In genomic region chr2:86199834-86200177, GRCh38 we compare ENCODE assay signal across 1 cellular context.
TF ChIP-seq lines count a peak whose summit lies in the region.

No MANE protein-coding gene starts in this region.

TF ChIP-seq in H1, 55 proteins besides CTCF, POLR2A, EP300 and RAD21:
- TF ChIP-seq EGR1 (IDR thresholded peaks at IDR 0.05; ENCODE audit: borderline replicate concordance, low read depth, low read length): no peak
- no peak for TF ChIP-seq USF2 (IDR thresholded peaks at IDR 0.05; ENCODE audit: low read length)
- TF ChIP-seq BRCA1 (IDR thresholded peaks at IDR 0.05; ENCODE audit: low read depth, low read length): no peak
- no peak for TF ChIP-seq YY1 (IDR thresholded peaks at IDR 0.05; ENCODE audit: low read depth, low read length)
- no peak for TF ChIP-seq CTBP2 (IDR thresholded peaks at IDR 0.05; ENCODE audit: borderline replicate concordance, insufficient read depth, insufficient read length, low read length)
- TF ChIP-seq EZH2 (IDR thresholded peaks at IDR 0.05; ENCODE audit: low read depth, low read length, severe bottlenecking): no peak
- TF ChIP-seq KDM5A (IDR thresholded peaks at IDR 0.05; ENCODE audit: low read length): no peak
- no peak for TF ChIP-seq RBBP5 (IDR thresholded peaks at IDR 0.05; ENCODE audit: borderline replicate concordance, low read depth, low read length)
- TF ChIP-seq BCL11A (IDR thresholded peaks at IDR 0.05; ENCODE audit: low read depth in 2 of 2, low read length in 2 of 2): no peak
- TF ChIP-seq KDM4A (IDR thresholded peaks at IDR 0.05; ENCODE audit: low read depth, low read length, severe bottlenecking): no peak
- no peak for TF ChIP-seq POU5F1 (IDR thresholded peaks at IDR 0.05; ENCODE audit: low read depth, low read length)
- no peak for TF ChIP-seq SIN3A (conservative IDR thresholded peaks at IDR 0.05 in 1 of 2, IDR thresholded peaks at IDR 0.05 in 1 of 2; ENCODE audit: low read depth in 1 of 2, low read length in 2 of 2)
- TF ChIP-seq SP2 (IDR thresholded peaks at IDR 0.05; ENCODE audit: low read length): no peak
- TF ChIP-seq CEBPB (IDR thresholded peaks at IDR 0.05; ENCODE audit: low read depth, low read length): no peak
- TF ChIP-seq CREB1 (IDR thresholded peaks at IDR 0.05): no peak
- no peak for TF ChIP-seq SUZ12 (IDR thresholded peaks at IDR 0.05; ENCODE audit: low read length)
